ENCODE assay signal across 20 cellular contexts in the genomic region with DNA sequence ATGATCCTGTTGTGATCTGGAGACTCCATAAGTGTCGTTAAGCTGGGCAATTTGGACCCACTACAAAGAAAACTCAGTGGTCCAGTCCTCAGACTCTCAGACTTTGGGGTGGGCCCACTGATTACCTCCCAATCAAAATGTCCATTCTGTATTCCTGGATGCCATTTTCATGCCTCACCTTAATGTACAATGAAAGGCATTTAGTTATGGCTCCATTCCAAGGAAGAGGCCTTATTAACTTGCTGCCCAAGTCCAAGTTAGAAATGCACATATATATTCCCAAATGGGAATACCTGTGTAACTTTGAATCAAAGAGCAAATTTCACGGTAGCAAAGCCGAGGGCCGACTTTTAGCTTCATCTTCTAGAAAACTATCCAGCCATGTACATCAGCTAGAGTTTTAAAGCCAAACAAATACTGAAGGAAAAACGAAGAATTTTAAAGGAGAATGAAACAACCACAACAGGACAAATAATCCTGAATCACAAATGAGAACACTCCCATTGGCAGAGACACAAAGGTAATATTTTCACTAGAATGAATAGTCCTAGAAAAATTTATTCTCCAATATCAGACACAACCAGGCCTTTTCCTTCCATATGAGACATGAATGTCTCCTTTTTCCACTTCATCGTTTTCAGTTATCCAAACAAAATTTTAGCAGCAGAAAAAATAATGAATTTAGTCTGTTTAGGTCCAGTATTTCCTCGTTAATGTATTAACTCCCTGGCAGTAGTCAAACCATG.
DNase-seq lines count a peak whose midpoint lies in the region; ATAC-seq, FAIRE-seq and TF ChIP-seq lines count a peak whose summit lies in the region.
"Had no signal": no experiment of that assay in that cellular context is flagged by ENCODE, and none has a peak within 500 bp of the region (broad histone marks: within the 10 kb centered on the region; RNA-seq: fewer than 3 reads in every experiment).

No MANE protein-coding gene starts in this region.

- H3K4me3 Mint-ChIP-seq in astrocyte (ENCODE audit: unreplicated experiment) = no peak overlapping the region
- H3K4me3 Mint-ChIP-seq: activated CD4-positive, alpha-beta memory T cell treated with anti-CD3 and anti-CD28 coated beads for 36 hours; activated naive CD8-positive, alpha-beta T cell treated with anti-CD3 and anti-CD28 coated beads for 36 hours; activated T-cell treated with anti-CD3 and anti-CD28 coated beads, Interleukin-2, amount 50 U/mL, for 72 hours; mesothelial cell of epicardium had no signal

- TF ChIP-seq CTCF in astrocyte (IDR thresholded peaks at IDR 0.05; ENCODE audit: insufficient read depth, low read depth, low read length) (no peak), foreskin keratinocyte (conservative IDR thresholded peaks at IDR 0.05) (no peak)

- H3K4me2 ChIP-seq in astrocyte (ENCODE audit: low read length) = peak overlapping the region; percentile 71
- H3K4me2 ChIP-seq: PC-9 had no signal

- no peaks in the 10 kb centered on the region for H3K9me3 ChIP-seq in astrocyte (ENCODE audit: insufficient read depth, low read depth, low read length)
- H3K9me3 ChIP-seq: neutrophil, thyroid gland had no signal

- H4K20me1 ChIP-seq in astrocyte (ENCODE audit: insufficient read depth, low read length) = no peaks in the 10 kb centered on the region

- H2AFZ ChIP-seq in astrocyte (ENCODE audit: low read depth, low read length) = peak overlapping the region; percentile 31
- H2AFZ ChIP-seq: PC-9 had no signal

- H3K27me3 Mint-ChIP-seq in astrocyte (ENCODE audit: low read depth, unreplicated experiment) = peaks cover 3% of the 10 kb centered on the region
- H3K27me3 Mint-ChIP-seq: activated naive CD8-positive, alpha-beta T cell treated with anti-CD3 and anti-CD28 coated beads for 36 hours had no signal

- peak; percentile 73 for FAIRE-seq in astrocyte (lab: Jason Lieb, UNC)
- FAIRE-seq: islet of Langerhans had no signal

- no peak overlapping the region for H3K4me3 ChIP-seq in astrocyte (ENCODE audit: insufficient read depth, low read depth, low read length)
- H3K4me3 ChIP-seq: PC-9, thyroid gland had no signal

- peaks cover under 1% of the 10 kb centered on the region for H3K9me3 Mint-ChIP-seq in astrocyte (ENCODE audit: unreplicated experiment)
- H3K9me3 Mint-ChIP-seq: activated T-cell treated with anti-CD3 and anti-CD28 coated beads, Interleukin-2, amount 50 U/mL, for 72 hours had no signal

- no peaks in the 10 kb centered on the region for H3K79me2 ChIP-seq in astrocyte (ENCODE audit: insufficient read depth, low read length)

- H3K27ac Mint-ChIP-seq in astrocyte (ENCODE audit: unreplicated experiment) = no peak overlapping the region
- H3K27ac Mint-ChIP-seq: activated CD4-positive, alpha-beta memory T cell treated with anti-CD3 and anti-CD28 coated beads for 36 hours; activated naive CD8-positive, alpha-beta T cell treated with anti-CD3 and anti-CD28 coated beads for 36 hours; activated T-cell treated with anti-CD3 and anti-CD28 coated beads, Interleukin-2, amount 50 U/mL, for 72 hours; mesothelial cell of epicardium had no signal

- peak overlapping the region; percentile 83 for H3K27ac ChIP-seq in astrocyte (ENCODE audit: low read depth, low read length)
- peak overlapping the region; percentile 20 for H3K27ac ChIP-seq in foreskin keratinocyte
- H3K27ac ChIP-seq: neutrophil, PC-9, thyroid gland had no signal

- peaks cover 2% of the 10 kb centered on the region for H3K4me1 Mint-ChIP-seq in astrocyte (ENCODE audit: low read depth, unreplicated experiment)
- H3K4me1 Mint-ChIP-seq: activated naive CD8-positive, alpha-beta T cell treated with anti-CD3 and anti-CD28 coated beads for 36 hours had no signal

- DNase-seq in HS-27A (ENCODE audit: low read depth) (peak; percentile 94), astrocyte (ENCODE audit: low read depth) (peak; percentile 77), foreskin keratinocyte (peak; percentile 82 to 92), stromal cell of bone marrow (ENCODE audit: low read depth) (peak; percentile 62), NCI-H1930 (lab: John Stamatoyannopoulos, UW) (no peak)
- DNase-seq: activated CD4-positive, alpha-beta memory T cell treated with anti-CD3 and anti-CD28 coated beads for 36 hours; activated naive CD8-positive, alpha-beta T cell treated with anti-CD3 and anti-CD28 coated beads for 36 hours; activated T-cell treated with anti-CD3 and anti-CD28 coated beads, Interleukin-2, amount 50 U/mL, for 72 hours; C1 segment of cervical spinal cord; cerebellar nuclear complex; head of caudate nucleus; NCI-H524 treated with DMSO at 0.1 percent for 48 hours; stimulated activated CD4-positive, alpha-beta T cell treated with anti-CD3 and anti-CD28 coated beads, Interleukin-4, amount 100 ng/mL, for 1 hour; thyroid gland had no signal

- no peaks in the 10 kb centered on the region for H3K27me3 ChIP-seq in astrocyte (ENCODE audit: insufficient read depth, low read length)
- H3K27me3 ChIP-seq in foreskin keratinocyte = no peaks in the 10 kb centered on the region
- H3K27me3 ChIP-seq: neutrophil, thyroid gland had no signal

- no peaks in the 10 kb centered on the region for H3K36me3 ChIP-seq in astrocyte (ENCODE audit: insufficient read depth, low read length)
- H3K36me3 ChIP-seq: neutrophil, thyroid gland had no signal

- ATAC-seq in foreskin keratinocyte = peak; percentile 45
- no peak for ATAC-seq in GM19035 (IDR thresholded peaks at IDR 0.05; ENCODE audit: unreplicated experiment)
- ATAC-seq in HG02763 (IDR thresholded peaks at IDR 0.05; ENCODE audit: unreplicated experiment) = no peak
- ATAC-seq: activated T-cell treated with anti-CD3 and anti-CD28 coated beads, Interleukin-2, amount 50 U/mL, for 72 hours had no signal

- H3K4me1 ChIP-seq in astrocyte (ENCODE audit: insufficient read depth, low read length) = peaks cover 56% of the 10 kb centered on the region
- peaks cover 41% of the 10 kb centered on the region for H3K4me1 ChIP-seq in foreskin keratinocyte

- no peaks in the 10 kb centered on the region for H3K36me3 Mint-ChIP-seq in astrocyte (ENCODE audit: low read depth, unreplicated experiment)
- H3K36me3 Mint-ChIP-seq: activated CD4-positive, alpha-beta memory T cell treated with anti-CD3 and anti-CD28 coated beads for 36 hours; activated naive CD8-positive, alpha-beta T cell treated with anti-CD3 and anti-CD28 coated beads for 36 hours; mesothelial cell of epicardium had no signal

- H3K9ac ChIP-seq in astrocyte (ENCODE audit: low read length) = peak overlapping the region; percentile 65

Comparison
In these comparisons a context has a peak if more than half of its experiments do, and no peak if none do; other contexts are left out.
1. DNase-seq: peak in HS-27A (single experiment), astrocyte (single experiment), foreskin keratinocyte (2 of 2) and stromal cell of bone marrow (single experiment); none in NCI-H1930 (0 of 2).